ENCODE assay signal across 1 cellular context in the genomic region with DNA sequence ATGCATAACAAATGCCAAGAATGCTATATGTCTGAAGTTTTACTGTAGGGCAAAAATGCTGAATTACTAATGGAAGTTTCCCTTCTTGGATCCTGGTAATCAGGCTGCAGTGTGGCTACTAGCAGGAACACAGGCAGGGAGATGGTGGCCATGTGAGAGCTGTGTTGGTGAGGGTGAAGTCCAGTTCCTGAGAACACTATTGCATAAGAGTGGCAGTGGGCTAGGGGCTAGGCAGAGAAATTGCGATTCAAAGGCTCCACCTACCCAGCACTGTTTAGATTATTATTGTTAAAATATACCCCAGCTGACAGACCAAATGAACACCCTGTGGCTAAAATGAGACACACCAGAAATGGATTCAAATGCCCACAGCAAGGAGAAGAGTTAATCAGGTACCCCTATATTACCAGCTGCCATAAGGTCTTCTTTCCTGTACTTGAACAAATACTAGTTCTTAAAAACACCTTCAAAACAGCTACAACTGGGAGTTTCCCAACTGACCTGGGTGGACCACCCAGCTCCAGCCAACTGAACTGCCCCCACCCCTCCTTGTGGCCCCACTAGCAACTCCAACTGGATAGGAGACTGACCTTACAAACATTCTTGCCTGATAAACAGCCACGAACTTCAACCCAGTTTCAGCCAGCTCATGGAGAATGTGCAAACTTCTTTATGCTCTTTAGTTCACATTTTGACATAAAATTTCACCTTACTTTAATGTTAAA.
TF ChIP-seq lines count a peak whose summit lies in the region.

No MANE protein-coding gene starts in this region.

TF ChIP-seq in HepG2, 621 proteins besides CTCF, POLR2A, EP300 and RAD21 (continued from another document and continues in another):
- no peak for TF ChIP-seq KDM5B (CRISPR knock-in tag; IDR thresholded peaks at IDR 0.05; ENCODE audit: borderline replicate concordance)
- TF ChIP-seq KLF6 (CRISPR knock-in tag; IDR thresholded peaks at IDR 0.05) = 0 out of 2 replicates have a peak, but pooled peaks have one; percentile 24
- no peak for TF ChIP-seq TP53 (CRISPR knock-in tag; conservative IDR thresholded peaks at IDR 0.05)
- TF ChIP-seq, protein P1, sequence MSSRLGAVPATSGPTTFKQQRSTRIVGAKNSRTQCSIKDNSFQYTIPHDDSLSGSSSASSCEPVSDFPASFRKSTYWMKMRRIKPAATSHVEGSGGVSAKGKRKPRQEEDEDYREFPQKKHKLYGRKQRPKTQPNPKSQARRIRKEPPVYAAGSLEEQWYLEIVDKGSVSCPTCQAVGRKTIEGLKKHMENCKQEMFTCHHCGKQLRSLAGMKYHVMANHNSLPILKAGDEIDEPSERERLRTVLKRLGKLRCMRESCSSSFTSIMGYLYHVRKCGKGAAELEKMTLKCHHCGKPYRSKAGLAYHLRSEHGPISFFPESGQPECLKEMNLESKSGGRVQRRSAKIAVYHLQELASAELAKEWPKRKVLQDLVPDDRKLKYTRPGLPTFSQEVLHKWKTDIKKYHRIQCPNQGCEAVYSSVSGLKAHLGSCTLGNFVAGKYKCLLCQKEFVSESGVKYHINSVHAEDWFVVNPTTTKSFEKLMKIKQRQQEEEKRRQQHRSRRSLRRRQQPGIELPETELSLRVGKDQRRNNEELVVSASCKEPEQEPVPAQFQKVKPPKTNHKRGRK (CRISPR knock-in tag; IDR thresholded peaks at IDR 0.05) = no peak
- TF ChIP-seq ZNF337 (CRISPR knock-in tag; IDR thresholded peaks at IDR 0.05; ENCODE audit: borderline replicate concordance, low read depth) = no peak
- no peak for TF ChIP-seq KAT7 (CRISPR knock-in tag; IDR thresholded peaks at IDR 0.05; ENCODE audit: borderline replicate concordance)
- no peak for TF ChIP-seq SP2 (CRISPR knock-in tag; IDR thresholded peaks at IDR 0.05)
- TF ChIP-seq ZNF20 (CRISPR knock-in tag; IDR thresholded peaks at IDR 0.05) = no peak
- TF ChIP-seq ZNF777 (CRISPR knock-in tag; IDR thresholded peaks at IDR 0.05) = no peak
- no peak for TF ChIP-seq CENPT (CRISPR knock-in tag; IDR thresholded peaks at IDR 0.05; ENCODE audit: low read depth)
- TF ChIP-seq HNRNPL (IDR thresholded peaks at IDR 0.05; ENCODE audit: low read depth, low read length) = no peak
- no peak for TF ChIP-seq ZNF329 (CRISPR knock-in tag; IDR thresholded peaks at IDR 0.05; ENCODE audit: low read depth)
- TF ChIP-seq MXD4 (CRISPR knock-in tag; IDR thresholded peaks at IDR 0.05) = 0 out of 2 replicates have a peak, but pooled peaks have one; percentile 40
- no peak for TF ChIP-seq PHF8 (CRISPR knock-in tag; IDR thresholded peaks at IDR 0.05)
- no peak for TF ChIP-seq ZKSCAN8 (CRISPR knock-in tag; IDR thresholded peaks at IDR 0.05; ENCODE audit: borderline replicate concordance)
- TF ChIP-seq, protein P2, sequence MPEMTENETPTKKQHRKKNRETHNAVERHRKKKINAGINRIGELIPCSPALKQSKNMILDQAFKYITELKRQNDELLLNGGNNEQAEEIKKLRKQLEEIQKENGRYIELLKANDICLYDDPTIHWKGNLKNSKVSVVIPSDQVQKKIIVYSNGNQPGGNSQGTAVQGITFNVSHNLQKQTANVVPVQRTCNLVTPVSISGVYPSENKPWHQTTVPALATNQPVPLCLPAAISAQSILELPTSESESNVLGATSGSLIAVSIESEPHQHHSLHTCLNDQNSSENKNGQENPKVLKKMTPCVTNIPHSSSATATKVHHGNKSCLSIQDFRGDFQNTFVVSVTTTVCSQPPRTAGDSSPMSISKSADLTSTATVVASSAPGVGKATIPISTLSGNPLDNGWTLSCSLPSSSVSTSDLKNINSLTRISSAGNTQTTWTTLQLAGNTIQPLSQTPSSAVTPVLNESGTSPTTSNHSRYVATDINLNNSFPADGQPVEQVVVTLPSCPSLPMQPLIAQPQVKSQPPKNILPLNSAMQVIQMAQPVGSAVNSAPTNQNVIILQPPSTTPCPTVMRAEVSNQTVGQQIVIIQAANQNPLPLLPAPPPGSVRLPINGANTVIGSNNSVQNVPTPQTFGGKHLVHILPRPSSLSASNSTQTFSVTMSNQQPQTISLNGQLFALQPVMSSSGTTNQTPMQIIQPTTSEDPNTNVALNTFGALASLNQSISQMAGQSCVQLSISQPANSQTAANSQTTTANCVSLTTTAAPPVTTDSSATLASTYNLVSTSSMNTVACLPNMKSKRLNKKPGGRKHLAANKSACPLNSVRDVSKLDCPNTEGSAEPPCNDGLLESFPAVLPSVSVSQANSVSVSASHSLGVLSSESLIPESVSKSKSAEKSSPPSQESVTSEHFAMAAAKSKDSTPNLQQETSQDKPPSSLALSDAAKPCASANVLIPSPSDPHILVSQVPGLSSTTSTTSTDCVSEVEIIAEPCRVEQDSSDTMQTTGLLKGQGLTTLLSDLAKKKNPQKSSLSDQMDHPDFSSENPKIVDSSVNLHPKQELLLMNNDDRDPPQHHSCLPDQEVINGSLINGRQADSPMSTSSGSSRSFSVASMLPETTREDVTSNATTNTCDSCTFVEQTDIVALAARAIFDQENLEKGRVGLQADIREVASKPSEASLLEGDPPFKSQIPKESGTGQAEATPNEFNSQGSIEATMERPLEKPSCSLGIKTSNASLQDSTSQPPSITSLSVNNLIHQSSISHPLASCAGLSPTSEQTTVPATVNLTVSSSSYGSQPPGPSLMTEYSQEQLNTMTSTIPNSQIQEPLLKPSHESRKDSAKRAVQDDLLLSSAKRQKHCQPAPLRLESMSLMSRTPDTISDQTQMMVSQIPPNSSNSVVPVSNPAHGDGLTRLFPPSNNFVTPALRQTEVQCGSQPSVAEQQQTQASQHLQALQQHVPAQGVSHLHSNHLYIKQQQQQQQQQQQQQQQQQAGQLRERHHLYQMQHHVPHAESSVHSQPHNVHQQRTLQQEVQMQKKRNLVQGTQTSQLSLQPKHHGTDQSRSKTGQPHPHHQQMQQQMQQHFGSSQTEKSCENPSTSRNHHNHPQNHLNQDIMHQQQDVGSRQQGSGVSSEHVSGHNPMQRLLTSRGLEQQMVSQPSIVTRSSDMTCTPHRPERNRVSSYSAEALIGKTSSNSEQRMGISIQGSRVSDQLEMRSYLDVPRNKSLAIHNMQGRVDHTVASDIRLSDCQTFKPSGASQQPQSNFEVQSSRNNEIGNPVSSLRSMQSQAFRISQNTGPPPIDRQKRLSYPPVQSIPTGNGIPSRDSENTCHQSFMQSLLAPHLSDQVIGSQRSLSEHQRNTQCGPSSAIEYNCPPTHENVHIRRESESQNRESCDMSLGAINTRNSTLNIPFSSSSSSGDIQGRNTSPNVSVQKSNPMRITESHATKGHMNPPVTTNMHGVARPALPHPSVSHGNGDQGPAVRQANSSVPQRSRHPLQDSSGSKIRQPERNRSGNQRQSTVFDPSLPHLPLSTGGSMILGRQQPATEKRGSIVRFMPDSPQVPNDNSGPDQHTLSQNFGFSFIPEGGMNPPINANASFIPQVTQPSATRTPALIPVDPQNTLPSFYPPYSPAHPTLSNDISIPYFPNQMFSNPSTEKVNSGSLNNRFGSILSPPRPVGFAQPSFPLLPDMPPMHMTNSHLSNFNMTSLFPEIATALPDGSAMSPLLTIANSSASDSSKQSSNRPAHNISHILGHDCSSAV (CRISPR knock-in tag; IDR thresholded peaks at IDR 0.05; ENCODE audit: borderline replicate concordance) = no peak
- TF ChIP-seq ZNF33A (CRISPR knock-in tag; IDR thresholded peaks at IDR 0.05; ENCODE audit: borderline replicate concordance) = no peak
- 0 out of 2 replicates have a peak, but pooled peaks have one; percentile 27 for TF ChIP-seq ZNF556 (CRISPR knock-in tag; IDR thresholded peaks at IDR 0.05; ENCODE audit: borderline replicate concordance)
- TF ChIP-seq ZNF562 (CRISPR knock-in tag; IDR thresholded peaks at IDR 0.05; ENCODE audit: borderline replicate concordance) = no peak
- TF ChIP-seq ZNF124 (CRISPR knock-in tag; IDR thresholded peaks at IDR 0.05) = no peak
- TF ChIP-seq KMT2B (CRISPR knock-in tag; IDR thresholded peaks at IDR 0.05) = no peak
- TF ChIP-seq SRSF4 (IDR thresholded peaks at IDR 0.05; ENCODE audit: low read depth, low read length, poor library complexity, severe bottlenecking) = no peak
- TF ChIP-seq RCOR2 (CRISPR knock-in tag; IDR thresholded peaks at IDR 0.05) = no peak
- TF ChIP-seq ZNF780A (CRISPR knock-in tag; IDR thresholded peaks at IDR 0.05) = no peak
- TF ChIP-seq ZNF24 (IDR thresholded peaks at IDR 0.05) = no peak
- TF ChIP-seq ZNF333 (CRISPR knock-in tag; IDR thresholded peaks at IDR 0.05; ENCODE audit: borderline replicate concordance) = no peak
- TF ChIP-seq ZSCAN9 (CRISPR knock-in tag; IDR thresholded peaks at IDR 0.05; ENCODE audit: borderline replicate concordance) = peak; percentile 54; the same call in 1 of the 2 replicates
- TF ChIP-seq, protein P3, sequence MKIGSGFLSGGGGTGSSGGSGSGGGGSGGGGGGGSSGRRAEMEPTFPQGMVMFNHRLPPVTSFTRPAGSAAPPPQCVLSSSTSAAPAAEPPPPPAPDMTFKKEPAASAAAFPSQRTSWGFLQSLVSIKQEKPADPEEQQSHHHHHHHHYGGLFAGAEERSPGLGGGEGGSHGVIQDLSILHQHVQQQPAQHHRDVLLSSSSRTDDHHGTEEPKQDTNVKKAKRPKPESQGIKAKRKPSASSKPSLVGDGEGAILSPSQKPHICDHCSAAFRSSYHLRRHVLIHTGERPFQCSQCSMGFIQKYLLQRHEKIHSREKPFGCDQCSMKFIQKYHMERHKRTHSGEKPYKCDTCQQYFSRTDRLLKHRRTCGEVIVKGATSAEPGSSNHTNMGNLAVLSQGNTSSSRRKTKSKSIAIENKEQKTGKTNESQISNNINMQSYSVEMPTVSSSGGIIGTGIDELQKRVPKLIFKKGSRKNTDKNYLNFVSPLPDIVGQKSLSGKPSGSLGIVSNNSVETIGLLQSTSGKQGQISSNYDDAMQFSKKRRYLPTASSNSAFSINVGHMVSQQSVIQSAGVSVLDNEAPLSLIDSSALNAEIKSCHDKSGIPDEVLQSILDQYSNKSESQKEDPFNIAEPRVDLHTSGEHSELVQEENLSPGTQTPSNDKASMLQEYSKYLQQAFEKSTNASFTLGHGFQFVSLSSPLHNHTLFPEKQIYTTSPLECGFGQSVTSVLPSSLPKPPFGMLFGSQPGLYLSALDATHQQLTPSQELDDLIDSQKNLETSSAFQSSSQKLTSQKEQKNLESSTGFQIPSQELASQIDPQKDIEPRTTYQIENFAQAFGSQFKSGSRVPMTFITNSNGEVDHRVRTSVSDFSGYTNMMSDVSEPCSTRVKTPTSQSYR (CRISPR knock-in tag; IDR thresholded peaks at IDR 0.05; ENCODE audit: borderline replicate concordance) = no peak
- TF ChIP-seq, protein P4, sequence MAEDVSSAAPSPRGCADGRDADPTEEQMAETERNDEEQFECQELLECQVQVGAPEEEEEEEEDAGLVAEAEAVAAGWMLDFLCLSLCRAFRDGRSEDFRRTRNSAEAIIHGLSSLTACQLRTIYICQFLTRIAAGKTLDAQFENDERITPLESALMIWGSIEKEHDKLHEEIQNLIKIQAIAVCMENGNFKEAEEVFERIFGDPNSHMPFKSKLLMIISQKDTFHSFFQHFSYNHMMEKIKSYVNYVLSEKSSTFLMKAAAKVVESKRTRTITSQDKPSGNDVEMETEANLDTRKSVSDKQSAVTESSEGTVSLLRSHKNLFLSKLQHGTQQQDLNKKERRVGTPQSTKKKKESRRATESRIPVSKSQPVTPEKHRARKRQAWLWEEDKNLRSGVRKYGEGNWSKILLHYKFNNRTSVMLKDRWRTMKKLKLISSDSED (CRISPR knock-in tag; IDR thresholded peaks at IDR 0.05) = no peak
- no peak for TF ChIP-seq KLF11 (CRISPR knock-in tag; IDR thresholded peaks at IDR 0.05)
- no peak for TF ChIP-seq NAIF1 (CRISPR knock-in tag; IDR thresholded peaks at IDR 0.05; ENCODE audit: borderline replicate concordance)
- TF ChIP-seq, protein P5, sequence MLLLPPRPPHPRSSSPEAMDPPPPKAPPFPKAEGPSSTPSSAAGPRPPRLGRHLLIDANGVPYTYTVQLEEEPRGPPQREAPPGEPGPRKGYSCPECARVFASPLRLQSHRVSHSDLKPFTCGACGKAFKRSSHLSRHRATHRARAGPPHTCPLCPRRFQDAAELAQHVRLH (CRISPR knock-in tag; IDR thresholded peaks at IDR 0.05; ENCODE audit: borderline replicate concordance, low read depth) = no peak
- TF ChIP-seq, protein P6, sequence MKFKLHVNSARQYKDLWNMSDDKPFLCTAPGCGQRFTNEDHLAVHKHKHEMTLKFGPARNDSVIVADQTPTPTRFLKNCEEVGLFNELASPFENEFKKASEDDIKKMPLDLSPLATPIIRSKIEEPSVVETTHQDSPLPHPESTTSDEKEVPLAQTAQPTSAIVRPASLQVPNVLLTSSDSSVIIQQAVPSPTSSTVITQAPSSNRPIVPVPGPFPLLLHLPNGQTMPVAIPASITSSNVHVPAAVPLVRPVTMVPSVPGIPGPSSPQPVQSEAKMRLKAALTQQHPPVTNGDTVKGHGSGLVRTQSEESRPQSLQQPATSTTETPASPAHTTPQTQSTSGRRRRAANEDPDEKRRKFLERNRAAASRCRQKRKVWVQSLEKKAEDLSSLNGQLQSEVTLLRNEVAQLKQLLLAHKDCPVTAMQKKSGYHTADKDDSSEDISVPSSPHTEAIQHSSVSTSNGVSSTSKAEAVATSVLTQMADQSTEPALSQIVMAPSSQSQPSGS (CRISPR knock-in tag; IDR thresholded peaks at IDR 0.05) = no peak
- TF ChIP-seq REPIN1 (CRISPR knock-in tag; IDR thresholded peaks at IDR 0.05; ENCODE audit: borderline replicate concordance, low read depth) = peak; percentile 76
- TF ChIP-seq, protein P7, sequence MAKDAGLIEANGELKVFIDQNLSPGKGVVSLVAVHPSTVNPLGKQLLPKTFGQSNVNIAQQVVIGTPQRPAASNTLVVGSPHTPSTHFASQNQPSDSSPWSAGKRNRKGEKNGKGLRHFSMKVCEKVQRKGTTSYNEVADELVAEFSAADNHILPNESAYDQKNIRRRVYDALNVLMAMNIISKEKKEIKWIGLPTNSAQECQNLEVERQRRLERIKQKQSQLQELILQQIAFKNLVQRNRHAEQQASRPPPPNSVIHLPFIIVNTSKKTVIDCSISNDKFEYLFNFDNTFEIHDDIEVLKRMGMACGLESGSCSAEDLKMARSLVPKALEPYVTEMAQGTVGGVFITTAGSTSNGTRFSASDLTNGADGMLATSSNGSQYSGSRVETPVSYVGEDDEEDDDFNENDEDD (CRISPR knock-in tag; IDR thresholded peaks at IDR 0.05; ENCODE audit: borderline replicate concordance) = no peak
- TF ChIP-seq, protein P8, sequence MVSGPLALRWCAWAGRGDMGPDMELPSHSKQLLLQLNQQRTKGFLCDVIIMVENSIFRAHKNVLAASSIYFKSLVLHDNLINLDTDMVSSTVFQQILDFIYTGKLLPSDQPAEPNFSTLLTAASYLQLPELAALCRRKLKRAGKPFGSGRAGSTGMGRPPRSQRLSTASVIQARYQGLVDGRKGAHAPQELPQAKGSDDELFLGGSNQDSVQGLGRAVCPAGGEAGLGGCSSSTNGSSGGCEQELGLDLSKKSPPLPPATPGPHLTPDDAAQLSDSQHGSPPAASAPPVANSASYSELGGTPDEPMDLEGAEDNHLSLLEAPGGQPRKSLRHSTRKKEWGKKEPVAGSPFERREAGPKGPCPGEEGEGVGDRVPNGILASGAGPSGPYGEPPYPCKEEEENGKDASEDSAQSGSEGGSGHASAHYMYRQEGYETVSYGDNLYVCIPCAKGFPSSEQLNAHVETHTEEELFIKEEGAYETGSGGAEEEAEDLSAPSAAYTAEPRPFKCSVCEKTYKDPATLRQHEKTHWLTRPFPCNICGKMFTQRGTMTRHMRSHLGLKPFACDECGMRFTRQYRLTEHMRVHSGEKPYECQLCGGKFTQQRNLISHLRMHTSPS (CRISPR knock-in tag; IDR thresholded peaks at IDR 0.05; ENCODE audit: low read depth) = no peak
- TF ChIP-seq NFRKB (IDR thresholded peaks at IDR 0.05) = no peak
